8 cellular contexts compared by ENCODE assay signal in genomic region chr16:52191533-52192134, GRCh38.
DNase-seq lines count a peak whose midpoint lies in the region; ATAC-seq and TF ChIP-seq lines count a peak whose summit lies in the region.

No MANE protein-coding gene starts in this region.

- H3K14ac ChIP-seq in trophoblast cell (ENCODE audit: low read length), result no peak overlapping the region

- no peak overlapping the region for H4K8ac ChIP-seq in trophoblast cell (ENCODE audit: low read depth, low read length)

- H3K4me2 ChIP-seq in trophoblast cell (ENCODE audit: low read length), result no peak overlapping the region

- WGBS in trophoblast cell (ENCODE audit: extremely low coverage, insufficient coverage, insufficient read length), result no CpG with 5 or more reads among the region's 7 CpGs

- peak; percentile 79 for DNase-seq in activated effector memory CD4-positive, alpha-beta T cell treated with anti-CD3 and anti-CD28 coated beads, Interleukin-2, amount 50 U/mL, for 16 hours
- no peak for DNase-seq in activated effector memory CD4-positive, alpha-beta T cell treated with Interleukin-2 at 50 U/mL for 16 hours
- DNase-seq in Peyer's patch (peak; percentile 33 to 85 (median 65)), germinal center (ENCODE audit: low spot score) (peak; percentile 52), trophoblast cell (peak; percentile 50 to 84)
- DNase-seq in activated T-helper 9 cell treated with anti-CD3 and anti-CD28 coated beads, Interleukin-2, amount 50 U/mL, for 16 hours (ENCODE audit: low read depth), result peak; percentile 10

- no peaks in the 10 kb centered on the region for H3K79me2 ChIP-seq in trophoblast cell (ENCODE audit: control insufficient read depth, insufficient read depth, low read length, poor library complexity)

- H3K4me1 ChIP-seq in Peyer's patch (no peaks in the 10 kb centered on the region), trophoblast cell (ENCODE audit: control insufficient read depth in 1 of 2, insufficient read depth in 2 of 2, low read length in 2 of 2) (no peaks in the 10 kb centered on the region)

- H3K4me3 ChIP-seq in Peyer's patch (no peak overlapping the region), trophoblast cell (ENCODE audit: low read depth, low read length) (no peak overlapping the region)

- ATAC-seq in GM21367 (IDR thresholded peaks at IDR 0.05; ENCODE audit: unreplicated experiment), result no peak

- H3K9ac ChIP-seq in trophoblast cell (ENCODE audit: low read length), result no peak overlapping the region

- H2AFZ ChIP-seq in trophoblast cell (ENCODE audit: insufficient read depth, low read length, poor library complexity), result no peak overlapping the region

- no peak overlapping the region for H4K12ac ChIP-seq in trophoblast cell (ENCODE audit: low read depth, low read length)

- no peaks in the 10 kb centered on the region for H3K79me1 ChIP-seq in trophoblast cell (ENCODE audit: low read length)

- H2AK5ac ChIP-seq in trophoblast cell (ENCODE audit: low read length), result no peak overlapping the region

- no peak overlapping the region for H2BK120ac ChIP-seq in trophoblast cell (ENCODE audit: insufficient read depth, low read length, poor library complexity)

- H2BK5ac ChIP-seq in trophoblast cell (ENCODE audit: low read depth, low read length, poor library complexity), result no peak overlapping the region

- TF ChIP-seq POLR2A in Peyer's patch (IDR thresholded peaks at IDR 0.05), result no peak

- no peak overlapping the region for H3K23ac ChIP-seq in trophoblast cell (ENCODE audit: low read length)

- H3K18ac ChIP-seq in trophoblast cell (ENCODE audit: low read length), result no peak overlapping the region

- peak; percentile 93 for TF ChIP-seq CTCF in LNCAP (IDR thresholded peaks at IDR 0.05)
- peak; percentile 55 to 95 (median 92) for TF ChIP-seq CTCF in Peyer's patch (IDR thresholded peaks at IDR 0.05)

- no peak overlapping the region for H4K91ac ChIP-seq in trophoblast cell (ENCODE audit: low read depth, low read length)

- H3K36me3 ChIP-seq in Peyer's patch (no peaks in the 10 kb centered on the region), trophoblast cell (ENCODE audit: control insufficient read depth in 1 of 2, insufficient read depth in 2 of 2, low read length in 2 of 2) (no peaks in the 10 kb centered on the region)

- no peaks in the 10 kb centered on the region for H3K27me3 ChIP-seq in Peyer's patch
- H3K27me3 ChIP-seq in trophoblast cell (ENCODE audit: insufficient read depth, low read length), result no peaks in the 10 kb centered on the region

- H3K27ac ChIP-seq in Peyer's patch, result no peak overlapping the region
- H3K27ac ChIP-seq in trophoblast cell (ENCODE audit: low read depth, low read length), result no peak overlapping the region

- H3K9me3 ChIP-seq in Peyer's patch (no peaks in the 10 kb centered on the region), trophoblast cell (ENCODE audit: insufficient read depth, low read depth, low read length) (no peaks in the 10 kb centered on the region)

- H3K4ac ChIP-seq in trophoblast cell (ENCODE audit: low read depth, low read length), result no peak overlapping the region

- H2BK12ac ChIP-seq in trophoblast cell (ENCODE audit: low read length), result no peak overlapping the region
